ENCODE assay signal across 8 cellular contexts in the genomic region with DNA sequence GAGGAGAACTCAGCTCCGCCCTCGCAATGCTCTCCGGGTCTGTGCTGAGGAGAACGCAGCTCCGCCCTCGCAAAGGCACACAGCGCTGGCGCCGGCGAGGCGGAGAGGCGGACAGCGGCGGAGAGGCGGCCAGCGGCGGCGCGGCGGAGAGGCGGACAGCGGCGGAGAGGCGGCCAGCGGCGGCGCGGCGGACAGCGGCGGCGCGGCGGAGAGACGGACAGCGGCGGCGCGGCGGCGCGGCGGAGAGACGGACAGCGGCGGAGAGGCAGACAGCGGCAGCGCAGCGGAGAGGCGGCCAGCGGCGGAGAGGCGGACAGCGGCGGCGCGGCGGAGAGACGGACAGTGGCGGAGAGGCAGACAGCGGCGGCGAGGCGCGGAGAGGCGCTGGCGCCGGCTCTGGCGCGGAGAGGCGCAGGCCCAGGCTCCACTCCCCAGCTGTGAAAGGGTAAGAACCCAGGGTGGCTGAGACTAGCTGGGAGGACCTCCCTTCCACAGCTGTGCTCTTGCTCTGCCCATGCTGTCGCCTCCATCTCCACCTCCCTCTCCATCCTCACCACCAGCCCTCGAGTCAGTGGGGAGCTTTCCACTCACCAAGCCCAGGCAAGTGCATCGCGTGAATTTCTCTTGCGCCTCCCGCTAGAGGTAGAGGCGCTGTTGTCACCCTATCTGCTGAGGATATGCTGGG.
DNase-seq lines count a peak whose midpoint lies in the region; FAIRE-seq and TF ChIP-seq lines count a peak whose summit lies in the region.
"Not testable (repeated sequence)": the region's sequence is repeated elsewhere in the genome, so short reads cannot be mapped to it uniquely, and the experiment has no call there.

No MANE protein-coding gene starts in this region.

- not testable (repeated sequence) for FAIRE-seq in urothelium cell line (lab: Jason Lieb, UNC)

- not testable (repeated sequence) for H3K9me3 ChIP-seq in NT2/D1 (ENCODE audit: insufficient read depth, low read length); cardiac muscle cell (ENCODE audit: low read depth)

- not testable (repeated sequence) for TF ChIP-seq CTCF in GM20000 (IDR thresholded peaks at IDR 0.05; ENCODE audit: extremely low read depth, missing control alignments); cardiac muscle cell (IDR thresholded peaks at IDR 0.05; ENCODE audit: low read depth, low read length); mesothelial cell of epicardium (IDR thresholded peaks at IDR 0.05; ENCODE audit: unreplicated experiment)
- peak in 1 of 2 experiments; percentile 23 for TF ChIP-seq CTCF in brain (conservative IDR thresholded peaks at IDR 0.05)

- H3K27ac Mint-ChIP-seq in brain, result peak overlapping the region in 2 of 5 experiments; percentile 47 to 84
- not testable (repeated sequence) for H3K27ac Mint-ChIP-seq in mesothelial cell of epicardium

- not testable (repeated sequence) for H3K27me3 Mint-ChIP-seq in brain; mesothelial cell of epicardium (ENCODE audit: low read depth)

- not testable (repeated sequence) for H3K36me3 Mint-ChIP-seq in brain, mesothelial cell of epicardium

- H3K4me1 ChIP-seq in NT2/D1 (ENCODE audit: insufficient read depth, insufficient read length); cardiac muscle cell (ENCODE audit: low read depth); rectal smooth muscle tissue (ENCODE audit: control insufficient read depth, insufficient read depth, low read length): not testable (repeated sequence)

- DNase-seq in GM20000 (ENCODE audit: low spot score) (peak; percentile 5), NT2/D1 (ENCODE audit: low read depth, low spot score) (peak; percentile 18), cardiac muscle cell (ENCODE audit: low read depth in 1 of 2, low spot score in 1 of 2) (peak; percentile 21 to 78), iris pigment epithelial cell (ENCODE audit: low read depth) (peak; percentile 24), urothelium cell line (ENCODE audit: low spot score) (peak; percentile 23)
- not testable (repeated sequence) for DNase-seq in mesothelial cell of epicardium (ENCODE audit: low spot score in 2 of 2, unreplicated experiment in 2 of 2)

- H3K4me3 Mint-ChIP-seq in brain (peak overlapping the region in 3 of 5 experiments; percentile 83 to 87 (median 85)), mesothelial cell of epicardium (peak overlapping the region; percentile 41)

- H3K4me1 Mint-ChIP-seq in brain, mesothelial cell of epicardium: not testable (repeated sequence)

- H3K36me3 ChIP-seq in NT2/D1 (ENCODE audit: insufficient read depth, insufficient read length, low read length); cardiac muscle cell; rectal smooth muscle tissue (ENCODE audit: control insufficient read depth, insufficient read depth, low read length): not testable (repeated sequence)

- peaks cover 0 to 32% (median 3%) of the 10 kb centered on the region in 5 experiments for H3K9me3 Mint-ChIP-seq in brain
- H3K9me3 Mint-ChIP-seq in mesothelial cell of epicardium, result peaks cover 14% of the 10 kb centered on the region

- not testable (repeated sequence) for H3K27me3 ChIP-seq in NT2/D1 (ENCODE audit: insufficient read depth, insufficient read length); cardiac muscle cell; rectal smooth muscle tissue (ENCODE audit: control insufficient read depth, insufficient read depth, low read length)

- H3K4me3 ChIP-seq in NT2/D1 (ENCODE audit: insufficient read length, low read depth) (peak overlapping the region; percentile 46), cardiac muscle cell (peak overlapping the region; percentile 37), rectal smooth muscle tissue (ENCODE audit: low read length) (peak overlapping the region; percentile 54)

- peak overlapping the region; percentile 76 for H3K27ac ChIP-seq in cardiac muscle cell
- H3K27ac ChIP-seq in rectal smooth muscle tissue (ENCODE audit: low read depth, low read length), result not testable (repeated sequence)

- H3K9ac ChIP-seq in NT2/D1 (ENCODE audit: insufficient read length, low read depth), result peak overlapping the region; percentile 64
- not testable (repeated sequence) for H3K9ac ChIP-seq in rectal smooth muscle tissue (ENCODE audit: low read length)
